ENCODE assay signal across 9 cellular contexts in the genomic region with DNA sequence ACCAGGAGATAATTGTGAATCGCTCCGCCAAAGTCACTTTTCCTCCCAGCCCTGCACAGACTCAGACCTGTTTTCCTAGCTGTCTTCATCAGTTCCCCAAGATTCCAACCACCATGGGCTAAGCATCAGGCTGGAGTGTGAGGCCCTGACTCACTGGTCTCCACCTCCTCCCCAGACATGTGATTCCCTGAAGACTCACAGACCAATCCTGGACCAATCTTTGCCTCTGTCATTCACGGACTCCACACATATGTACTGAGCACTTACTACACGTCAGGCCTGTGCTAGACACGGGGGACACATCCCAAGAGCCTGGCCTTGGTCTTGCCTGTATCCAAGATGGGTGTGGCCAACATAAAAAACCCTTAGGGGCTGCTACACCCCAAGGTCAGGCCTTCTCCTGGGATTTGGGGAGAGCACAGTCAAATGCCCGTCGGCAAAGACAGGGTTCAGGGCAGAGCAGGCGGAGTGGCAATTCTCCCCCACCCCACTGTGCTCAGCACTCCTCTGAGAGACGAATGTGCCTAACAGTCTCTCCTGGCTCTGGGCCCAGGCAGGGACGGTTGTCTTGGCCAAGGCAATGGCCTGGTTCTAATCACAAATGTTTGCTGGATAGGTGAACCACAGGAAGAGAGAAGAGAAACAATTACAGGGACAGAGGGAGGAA. TPM values are rescaled to one million over a fixed set of nuclear protein-coding genes. Genes with fewer than 3 reads are reported as not detected.
DNase-seq lines count a peak whose midpoint lies in the region; ATAC-seq and TF ChIP-seq lines count a peak whose summit lies in the region.
"Had no signal": no experiment of that assay in that cellular context is flagged by ENCODE, and none has a peak within 500 bp of the region (broad histone marks: within the 10 kb centered on the region; RNA-seq: fewer than 3 reads in every experiment).

No MANE protein-coding gene starts in this region.

- no peaks in the 10 kb centered on the region for H3K27me3 ChIP-seq in endocrine pancreas (ENCODE audit: control insufficient read depth, insufficient read depth, low read length)
- H3K27me3 ChIP-seq: SJSA1 had no signal

- ATAC-seq in HG03520 (IDR thresholded peaks at IDR 0.05; ENCODE audit: unreplicated experiment), result no peak
- no peak for ATAC-seq in HG03439 (IDR thresholded peaks at IDR 0.05; ENCODE audit: unreplicated experiment)

- no peak for TF ChIP-seq CTCF in nephron (IDR thresholded peaks at IDR 0.05; ENCODE audit: unreplicated experiment in 3 of 3)

- H3K9me3 ChIP-seq in endocrine pancreas (ENCODE audit: control insufficient read depth, low read length), result no peaks in the 10 kb centered on the region
- H3K9me3 ChIP-seq: SJSA1 had no signal

- H3K36me3 Mint-ChIP-seq in nephron (ENCODE audit: low read depth), result no peaks in the 10 kb centered on the region

- H3K4me3 ChIP-seq in endocrine pancreas (ENCODE audit: control insufficient read depth, insufficient read depth, low read length), result no peak overlapping the region
- H3K4me3 ChIP-seq: SJSA1 had no signal

- H3K9me3 Mint-ChIP-seq in nephron, result no peaks in the 10 kb centered on the region

- DNase-seq in G401 (ENCODE audit: low spot score) (peak; percentile 95), RKO (ENCODE audit: low spot score) (peak; percentile 50), middle frontal gyrus (ENCODE audit: extremely low spot score, low spot score) (no peak)
- no peak for DNase-seq in NK-92 treated with Interleukin-12 subunit alpha and Interleukin-12 subunit beta, amount 100 ng/mL, for 24 hours (lab: John Stamatoyannopoulos, UW)

- peak overlapping the region; percentile 92 to 97 (median 94) for H3K27ac Mint-ChIP-seq in nephron

- H3K36me3 ChIP-seq in endocrine pancreas (ENCODE audit: control insufficient read depth, insufficient read depth, low read length), result no peaks in the 10 kb centered on the region
- H3K36me3 ChIP-seq: SJSA1 had no signal

- peak overlapping the region in 1 of 3 experiments; percentile 29 for H3K4me3 Mint-ChIP-seq in nephron

- no peaks in the 10 kb centered on the region for H3K4me1 ChIP-seq in endocrine pancreas (ENCODE audit: control insufficient read depth, insufficient read depth, low read length)

- H3K27me3 Mint-ChIP-seq in nephron (ENCODE audit: low read depth), result no peaks in the 10 kb centered on the region

- H3K9ac ChIP-seq in endocrine pancreas (ENCODE audit: control insufficient read depth, insufficient read depth, low read length), result peak overlapping the region; percentile 15

- in situ Hi-C loops in G401 (cut with HindIII; ENCODE audit: low sequenced_read_pairs), result no loop called here

- peaks cover 73% of the 10 kb centered on the region for H3K4me1 Mint-ChIP-seq in nephron

RNA-seq across cellular contexts. Expression of a gene that starts 11.9 kb away (rescaled TPM):
- 12.4 and 18.6 TPM in 2 replicates for total RNA-seq in G401 (2014; rRNA removed; shearing (Covaris generic))

RNA-seq across cellular contexts. Expression of a gene that starts 31.2 kb away (rescaled TPM):
- 17.1 and 39.0 TPM in 2 replicates for total RNA-seq in G401 (2014; rRNA removed; shearing (Covaris generic))

RNA-seq across cellular contexts. Expression of a gene that starts 38.3 kb away (rescaled TPM):
- 0.68 and 23.4 TPM in 2 replicates for total RNA-seq in G401 (2014; rRNA removed; shearing (Covaris generic))

RNA-seq across cellular contexts. Expression of a gene that starts 52.0 kb away (rescaled TPM):
- total RNA-seq in G401 (2014; rRNA removed; shearing (Covaris generic)), result 31.9 and 32.8 TPM in 2 replicates

Comparison
In these comparisons a context has a peak if more than half of its experiments do, and no peak if none do; other contexts are left out.
1. DNase-seq: peak in G401 (single experiment) and RKO (single experiment); none in NK-92 treated with Interleukin-12 subunit alpha and Interleukin-12 subunit beta, amount 100 ng/mL, for 24 hours (single experiment) and middle frontal gyrus (single experiment).